In the genomic region with DNA sequence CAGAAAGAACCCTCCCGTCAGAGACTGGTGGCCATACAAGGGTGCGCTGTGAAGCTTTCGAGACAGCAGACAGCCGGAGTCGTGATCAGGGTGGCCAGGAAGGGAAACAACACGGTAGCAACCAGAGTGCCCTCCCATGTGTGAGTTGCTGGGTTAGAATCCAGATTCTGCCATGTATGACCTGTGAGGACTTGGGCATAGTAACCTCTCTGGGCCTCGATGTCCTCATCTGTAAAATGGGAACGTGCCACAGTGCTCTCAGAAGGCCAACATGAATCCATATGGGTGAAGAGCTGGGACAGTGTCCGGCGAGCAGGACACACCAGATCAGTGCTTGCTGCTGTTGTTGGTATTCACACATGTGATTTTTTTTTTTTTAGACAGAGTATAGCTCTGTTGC, we compare ENCODE assay signal across 2 cellular contexts.
TF ChIP-seq lines count a peak whose summit lies in the region.

No MANE protein-coding gene starts in this region.

TF ChIP-seq in HepG2, 621 proteins besides CTCF, POLR2A, EP300 and RAD21:
- TF ChIP-seq ZNF629 (CRISPR knock-in tag; conservative IDR thresholded peaks at IDR 0.05) (peak; percentile 67), ZBTB2 (CRISPR knock-in tag; IDR thresholded peaks at IDR 0.05; ENCODE audit: low read depth) (no peak), ZNF782 (CRISPR knock-in tag; IDR thresholded peaks at IDR 0.05; ENCODE audit: borderline replicate concordance) (no peak), ZNF660 (CRISPR knock-in tag; IDR thresholded peaks at IDR 0.05; ENCODE audit: borderline replicate concordance, low read depth) (no peak), ZNF878 (CRISPR knock-in tag; IDR thresholded peaks at IDR 0.05) (no peak), ZNF431 (CRISPR knock-in tag; IDR thresholded peaks at IDR 0.05; ENCODE audit: borderline replicate concordance, low read depth) (no peak)

TF ChIP-seq in K562, 482 proteins besides CTCF, POLR2A, EP300 and RAD21:
- no peak for TF ChIP-seq ZZZ3 (IDR thresholded peaks at IDR 0.05)
- 0 out of 2 replicates have a peak, but pooled peaks have one; percentile 21 for TF ChIP-seq BCOR (IDR thresholded peaks at IDR 0.05)
- peak; percentile 33; the same call in 1 of the 2 replicates for TF ChIP-seq ESRRA (IDR thresholded peaks at IDR 0.05; ENCODE audit: borderline replicate concordance, low read depth)
- peak; percentile 85 for TF ChIP-seq RBM25 (IDR thresholded peaks at IDR 0.05; ENCODE audit: low read depth, low read length, severe bottlenecking)
TF ChIP-seq in K562: peak in this region for 3.
